Comparison of ENCODE assay signal across 8 cellular contexts in the genomic region with DNA sequence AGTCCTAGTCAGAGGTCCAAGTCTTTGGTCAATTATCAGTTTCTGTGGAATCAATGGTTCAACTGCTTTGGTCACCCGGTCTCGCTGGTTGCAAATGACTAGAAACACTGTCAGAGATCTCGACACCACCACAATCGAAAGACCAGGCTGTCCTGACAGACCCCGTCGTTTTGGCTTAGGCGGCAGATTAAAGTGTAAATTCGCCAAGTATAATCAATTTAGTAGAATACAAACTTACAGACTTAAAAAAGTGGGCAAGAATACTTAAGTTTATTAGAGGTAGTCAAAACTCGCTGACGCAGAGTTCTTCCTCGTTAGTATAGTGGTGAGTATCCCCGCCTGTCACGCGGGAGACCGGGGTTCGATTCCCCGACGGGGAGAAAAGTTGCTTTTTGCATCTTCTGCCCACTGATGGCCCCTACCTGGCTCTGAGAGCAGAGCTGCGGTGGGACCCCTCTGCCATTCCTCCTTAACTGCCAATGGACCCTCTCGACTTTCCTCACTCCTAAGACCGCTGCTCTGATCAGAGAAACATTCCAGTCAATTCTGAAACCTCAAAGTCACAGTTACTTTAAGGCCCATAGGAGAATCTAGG. TPM values are rescaled to one million over a fixed set of nuclear protein-coding genes. Genes with fewer than 3 reads are reported as not detected.
DNase-seq lines count a peak whose midpoint lies in the region; ATAC-seq and TF ChIP-seq lines count a peak whose summit lies in the region.

No MANE protein-coding gene starts in this region.

- H4K20me1 ChIP-seq in osteoblast (ENCODE audit: insufficient read depth, low read length) = no peaks in the 10 kb centered on the region

- peak overlapping the region; percentile 56 for H3K4me3 ChIP-seq in A673 (ENCODE audit: low read depth, low read length, poor library complexity, severe bottlenecking)
- H3K4me3 ChIP-seq in HUES64 (ENCODE audit: low read length) = peak overlapping the region; percentile 75
- H3K4me3 ChIP-seq in gastroesophageal sphincter = peak overlapping the region; percentile 25 to 46
- peak overlapping the region; percentile 75 for H3K4me3 ChIP-seq in osteoblast (ENCODE audit: insufficient read depth, low read length)
- peak overlapping the region; percentile 55 for H3K4me3 ChIP-seq in thymus (ENCODE audit: low read length)

- CTCF ChIA-PET in A673 (lab: Charles Lee) = no interaction called here

- H3K27ac ChIP-seq in A673 (ENCODE audit: low read depth, low read length, poor library complexity, severe bottlenecking) = no peak overlapping the region
- peak overlapping the region; percentile 9; the same call in 1 of the 2 replicates for H3K27ac ChIP-seq in HUES64 (ENCODE audit: low read depth, low read length)
- peak overlapping the region in 3 of 4 donors; percentile 20 to 32 (median 29) for H3K27ac ChIP-seq in gastroesophageal sphincter
- no peak overlapping the region for H3K27ac ChIP-seq in osteoblast (ENCODE audit: low read depth, low read length)
- H3K27ac ChIP-seq in thymus (ENCODE audit: low read depth) = no peak overlapping the region

- peak overlapping the region; percentile 80 for H2AFZ ChIP-seq in osteoblast (ENCODE audit: low read length)

- DNase-seq in A673 (ENCODE audit: low spot score) (peak; percentile 85), SHP77 (lab: John Stamatoyannopoulos, UW) (peak; percentile 25 to 56), osteoblast (ENCODE audit: insufficient read length, low spot score, missing footprints) (peak; percentile 86)
- DNase-seq in activated effector memory CD4-positive, alpha-beta T cell treated with Interleukin-2 at 50 U/mL for 16 hours = peak; percentile 53

- no peak for TF ChIP-seq EP300 in gastroesophageal sphincter (IDR thresholded peaks at IDR 0.05)

- H3K9ac ChIP-seq in HUES64 (ENCODE audit: low read depth, low read length) = peak overlapping the region; percentile 51; the same call in 1 of the 2 replicates

- no peak for TF ChIP-seq POLR2A in gastroesophageal sphincter (IDR thresholded peaks at IDR 0.05)

- ATAC-seq in GM18868 (IDR thresholded peaks at IDR 0.05; ENCODE audit: unreplicated experiment) = peak; percentile 44
- peak; percentile 72 for ATAC-seq in gastroesophageal sphincter

- no peaks in the 10 kb centered on the region for H3K79me2 ChIP-seq in osteoblast (ENCODE audit: insufficient read depth, low read length)

- no peak for TF ChIP-seq CTCF in A673 (conservative IDR thresholded peaks at IDR 0.05; ENCODE audit: low read depth, low read length)
- no peak for TF ChIP-seq CTCF in gastroesophageal sphincter (IDR thresholded peaks at IDR 0.05)
- TF ChIP-seq CTCF in osteoblast (IDR thresholded peaks at IDR 0.05; ENCODE audit: extremely low read depth, low read depth, low read length) = no peak

- intact Hi-C loops in A673 (cut with micrococcal nuclease; ENCODE audit: unreplicated experiment) = loop anchor here (2.0 to 5.0 kb wide), 2 partner anchors 184 to 249 kb away; no protein-coding TSS in a partner anchor

- H3K36me3 ChIP-seq in A673 (ENCODE audit: insufficient read depth, low read length, poor library complexity, severe bottlenecking) = no peaks in the 10 kb centered on the region
- H3K36me3 ChIP-seq in HUES64 (ENCODE audit: insufficient read depth, low read length) = no peaks in the 10 kb centered on the region
- no peaks in the 10 kb centered on the region for H3K36me3 ChIP-seq in gastroesophageal sphincter
- no peaks in the 10 kb centered on the region for H3K36me3 ChIP-seq in osteoblast (ENCODE audit: insufficient read depth, low read length)
- no peaks in the 10 kb centered on the region for H3K36me3 ChIP-seq in thymus (ENCODE audit: control insufficient read depth, insufficient read depth)

- 1% methylated on average over 19 of the region's 21 CpGs for WGBS in HUES64
- 2 to 4% methylated on average over 19 of the region's 21 CpGs for WGBS in gastroesophageal sphincter (ENCODE audit: low coverage in 1 of 2), 2 donors
- WGBS in thymus = 7% methylated on average over 21 of the region's 21 CpGs

- peak overlapping the region; percentile 95 for H3K4me2 ChIP-seq in osteoblast (ENCODE audit: insufficient read depth, low read length)

- no peaks in the 10 kb centered on the region for H3K27me3 ChIP-seq in A673 (replicated peaks; ENCODE audit: insufficient read depth, low read depth, low read length, poor library complexity)
- peaks cover 7% of the 10 kb centered on the region; the same call in 1 of the 2 replicates for H3K27me3 ChIP-seq in HUES64 (ENCODE audit: insufficient read depth, low read length)
- peaks cover 37% of the 10 kb centered on the region for H3K27me3 ChIP-seq in gastroesophageal sphincter
- peaks cover 15% of the 10 kb centered on the region for H3K27me3 ChIP-seq in osteoblast (ENCODE audit: insufficient read depth, low read length)
- H3K27me3 ChIP-seq in thymus (ENCODE audit: control insufficient read depth, insufficient read depth) = peaks cover 3% of the 10 kb centered on the region

- POLR2A ChIA-PET in A673 (lab: Charles Lee; ENCODE audit: low non-redundant PET) = no interaction called here

- H3K9me3 ChIP-seq in A673 (ENCODE audit: low read depth, low read length, poor library complexity, severe bottlenecking) (no peaks in the 10 kb centered on the region), HUES64 (ENCODE audit: insufficient read depth, low read depth, low read length) (no peaks in the 10 kb centered on the region), gastroesophageal sphincter (no peaks in the 10 kb centered on the region), osteoblast (ENCODE audit: low read depth, low read length) (no peaks in the 10 kb centered on the region), thymus (ENCODE audit: control insufficient read depth) (no peaks in the 10 kb centered on the region)

- no TSS peak for BruUV-seq in A673 (replicated peaks; lab: Mats Ljungman, UMichigan)

- H3K4me1 ChIP-seq in A673 (ENCODE audit: insufficient read depth, low read length, poor library complexity, severe bottlenecking) (no peaks in the 10 kb centered on the region), HUES64 (ENCODE audit: insufficient read depth, low read length) (no peaks in the 10 kb centered on the region), gastroesophageal sphincter (peaks cover 0 to 19% (median 2%) of the 10 kb centered on the region in 3 donors), osteoblast (ENCODE audit: insufficient read depth, low read length) (peaks cover 8% of the 10 kb centered on the region), thymus (ENCODE audit: control insufficient read depth, insufficient read depth, low read length) (peaks cover 8% of the 10 kb centered on the region)

RNA-seq across cellular contexts. Expression of a gene that starts 30.6 kb away (rescaled TPM):
- total RNA-seq in A673 (2021) = 16.8 and 19.1 TPM in 2 replicates
- 7.8 TPM for polyA plus RNA-seq in HUES64 (2013, experiment 1 of 2)
- 8.9 TPM for polyA plus RNA-seq in HUES64 (2013, experiment 2 of 2)
- total RNA-seq in gastroesophageal sphincter = 1 to 10 TPM; 5.0 to 9.0 (median 8.5) TPM
- 9.8 and 10.0 TPM in 2 replicates for total RNA-seq in osteoblast
- 6.8 TPM for polyA plus RNA-seq in thymus

Comparison
In these comparisons a context has a peak if more than half of its experiments do, and no peak if none do; other contexts are left out.
1. H3K27ac ChIP-seq: peak in HUES64 (single experiment) and gastroesophageal sphincter (3 of 4); none in A673 (single experiment), osteoblast (single experiment) and thymus (single experiment).
2. Peak in every context shown above with its lines, with median percentiles within 50 percentile points of each other: DNase-seq and H3K4me3 ChIP-seq.